Comparison of ENCODE assay signal across 19 cellular contexts in the genomic region with DNA sequence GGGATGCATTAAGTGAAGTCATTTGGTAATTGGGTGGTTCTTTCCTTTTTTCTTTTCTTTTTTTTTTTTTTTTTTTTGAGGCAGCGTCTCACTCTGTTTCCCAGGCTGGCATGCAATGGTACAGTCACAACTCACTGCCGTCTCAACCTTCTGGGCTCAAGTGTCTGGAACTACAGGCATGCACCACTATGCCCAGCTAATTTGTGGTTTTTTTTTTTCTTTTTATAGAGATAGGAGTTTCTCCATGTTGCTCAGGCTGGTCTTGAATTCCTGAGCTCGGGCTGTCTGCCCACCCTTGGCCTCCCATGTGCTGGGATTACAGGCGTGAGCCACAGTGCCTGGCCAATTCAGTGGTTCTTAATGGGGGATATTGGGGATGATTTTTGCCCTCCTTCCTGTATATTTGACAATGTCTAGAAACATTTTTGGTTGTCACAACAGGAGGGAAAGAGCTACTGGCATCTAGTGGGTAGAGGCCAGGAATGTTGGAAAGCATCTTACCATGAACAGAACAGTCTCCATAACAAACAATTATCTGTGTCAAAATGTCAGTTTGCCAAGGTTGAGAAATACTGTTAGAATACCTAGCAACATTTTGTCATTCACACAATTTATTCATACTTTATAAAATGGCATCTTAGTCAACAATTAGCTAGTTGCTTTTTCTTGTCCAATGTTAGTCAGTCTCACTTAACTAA.
"Had no signal": no experiment of that assay in that cellular context is flagged by ENCODE, and none has a peak within 500 bp of the region (broad histone marks: within the 10 kb centered on the region; RNA-seq: fewer than 3 reads in every experiment).

No MANE protein-coding gene starts in this region.

- H3K27ac ChIP-seq: brain microvascular endothelial cell, coronary artery, gastrocnemius medialis, lower lobe of right lung, parathyroid adenoma, vagina had no signal

- H3K9me3 ChIP-seq: gastrocnemius medialis, vagina had no signal

- H3K9ac ChIP-seq: parathyroid adenoma had no signal

- H3K36me3 Mint-ChIP-seq: activated CD4-positive, alpha-beta memory T cell treated with anti-CD3 and anti-CD28 coated beads for 36 hours; immature natural killer cell had no signal

- H2AFZ ChIP-seq: parathyroid adenoma had no signal

- H3K36me3 ChIP-seq: brain microvascular endothelial cell, gastrocnemius medialis, lower lobe of right lung, vagina had no signal

- H3K27me3 ChIP-seq: brain microvascular endothelial cell, gastrocnemius medialis, vagina had no signal

- H3K27me3 Mint-ChIP-seq: activated CD4-positive, alpha-beta memory T cell treated with anti-CD3 and anti-CD28 coated beads for 36 hours; activated T-helper 17 cell treated with anti-CD3 and anti-CD28 coated beads, Interleukin-2, amount 50 U/mL, for 72 hours; central memory CD8-positive, alpha-beta T cell had no signal

- H3K79me2 ChIP-seq: parathyroid adenoma had no signal

- H3K27ac Mint-ChIP-seq: activated CD4-positive, alpha-beta memory T cell treated with anti-CD3 and anti-CD28 coated beads for 36 hours; activated T-helper 17 cell treated with anti-CD3 and anti-CD28 coated beads, Interleukin-2, amount 50 U/mL, for 72 hours; immature natural killer cell; nephron; T-helper 2 cell treated with Interferon-gamma antibody and Interleukin-4, amounts not matched to agents 5 μg/mL and 100 μg/mL, for 36 hours had no signal

- H3K4me1 Mint-ChIP-seq: activated T-helper 17 cell treated with anti-CD3 and anti-CD28 coated beads, Interleukin-2, amount 50 U/mL, for 72 hours; central memory CD8-positive, alpha-beta T cell; immature natural killer cell; nephron had no signal

- H3K4me3 ChIP-seq: coronary artery, gastrocnemius medialis, lower lobe of right lung, vagina had no signal

- H3K9me3 Mint-ChIP-seq: nephron had no signal

- H3K4me3 Mint-ChIP-seq: activated CD4-positive, alpha-beta memory T cell treated with anti-CD3 and anti-CD28 coated beads for 36 hours; activated T-helper 17 cell treated with anti-CD3 and anti-CD28 coated beads, Interleukin-2, amount 50 U/mL, for 72 hours; central memory CD8-positive, alpha-beta T cell; immature natural killer cell; nephron; T-helper 2 cell treated with Interferon-gamma antibody and Interleukin-4, amounts not matched to agents 5 μg/mL and 100 μg/mL, for 36 hours had no signal

- H3K4me1 ChIP-seq: gastrocnemius medialis, lower lobe of right lung, parathyroid adenoma, vagina had no signal

- ATAC-seq: activated T-helper 17 cell treated with anti-CD3 and anti-CD28 coated beads, Interleukin-2, amount 50 U/mL, for 72 hours; gastrocnemius medialis; lower lobe of right lung had no signal

- DNase-seq: activated CD4-positive, alpha-beta memory T cell treated with anti-CD3 and anti-CD28 coated beads for 36 hours; activated CD4-positive, alpha-beta T cell treated with anti-CD3 and anti-CD28 coated beads for 4 hours; activated naive CD4-positive, alpha-beta T cell; activated T-cell treated with anti-CD3 and anti-CD28 coated beads for 4 hours; brain microvascular endothelial cell; erythroblast; gastrocnemius medialis; immature natural killer cell; lower lobe of right lung; stimulated activated CD4-positive, alpha-beta T cell treated with anti-CD3 and anti-CD28 coated beads, Interleukin-12 subunit alpha, Interleukin-12 subunit beta, amount 100 ng/mL, for 4 hours; stimulated activated CD4-positive, alpha-beta T cell treated with anti-CD3 and anti-CD28 coated beads, Interleukin-1b, Interleukin-23, amount 100 ng/mL, for 48 hours; stimulated activated naive CD4-positive, alpha-beta T cell treated with Interleukin-2 at 50 U/mL for 16 hours had no signal
